ENCODE assay signal across 16 cellular contexts in genomic region chr9:4965174-4965821, GRCh38. TPM values are rescaled to one million over a fixed set of nuclear protein-coding genes. Genes with fewer than 3 reads are reported as not detected.
DNase-seq lines count a peak whose midpoint lies in the region; ATAC-seq lines count a peak whose summit lies in the region.
"Had no signal": no experiment of that assay in that cellular context is flagged by ENCODE, and none has a peak within 500 bp of the region (broad histone marks: within the 10 kb centered on the region; RNA-seq: fewer than 3 reads in every experiment).

No MANE protein-coding gene starts in this region.

- H3K4me3 Mint-ChIP-seq in activated CD8-positive, alpha-beta memory T cell treated with anti-CD3 and anti-CD28 coated beads, Interleukin-2, amount 10 ng/mL, durations not matched to agents 7 days and 5 days: peak overlapping the region; percentile 44
- peak overlapping the region; percentile 45 for H3K4me3 Mint-ChIP-seq in activated T-helper 1 cell treated with anti-CD3 and anti-CD28 coated beads, Interleukin-12 subunit alpha, Interleukin-12 subunit beta, Interleukin-2, Interleukin-4 antibody, amounts not matched to agents 30 ng/mL and 10 ng/mL and 1 ng/mL, durations not matched to agents 14 hours and 24 hours and 36 hours
- H3K4me3 Mint-ChIP-seq: B cell; CD4-positive, alpha-beta T cell had no signal

- H4K8ac ChIP-seq in mesenchymal stem cell (ENCODE audit: low read length): no peak overlapping the region

- H3K36me3 Mint-ChIP-seq in activated CD8-positive, alpha-beta memory T cell treated with anti-CD3 and anti-CD28 coated beads, Interleukin-2, amount 10 ng/mL, durations not matched to agents 7 days and 5 days: peaks cover 19% of the 10 kb centered on the region
- H3K36me3 Mint-ChIP-seq in activated T-helper 1 cell treated with anti-CD3 and anti-CD28 coated beads, Interleukin-12 subunit alpha, Interleukin-12 subunit beta, Interleukin-2, Interleukin-4 antibody, amounts not matched to agents 30 ng/mL and 10 ng/mL and 1 ng/mL, durations not matched to agents 14 hours and 24 hours and 36 hours (ENCODE audit: low read depth): peaks cover 13% of the 10 kb centered on the region

- H3K27ac ChIP-seq in Karpas-422 (ENCODE audit: low read length) (no peak overlapping the region), mesenchymal stem cell (ENCODE audit: low read length, poor library complexity, severe bottlenecking) (no peak overlapping the region)

- no peak overlapping the region for H3K14ac ChIP-seq in mesenchymal stem cell (ENCODE audit: low read length in 2 of 2)

- no peak overlapping the region for H2BK5ac ChIP-seq in mesenchymal stem cell (ENCODE audit: low read depth, low read length, poor library complexity, severe bottlenecking)

- H3K18ac ChIP-seq in mesenchymal stem cell (ENCODE audit: low read depth in 1 of 2, low read length in 2 of 2): no peak overlapping the region

- H3K9me3 Mint-ChIP-seq in activated CD8-positive, alpha-beta memory T cell treated with anti-CD3 and anti-CD28 coated beads, Interleukin-2, amount 10 ng/mL, durations not matched to agents 7 days and 5 days (ENCODE audit: low read depth): peaks cover 5% of the 10 kb centered on the region
- H3K9me3 Mint-ChIP-seq in activated T-helper 1 cell treated with anti-CD3 and anti-CD28 coated beads, Interleukin-12 subunit alpha, Interleukin-12 subunit beta, Interleukin-2, Interleukin-4 antibody, amounts not matched to agents 30 ng/mL and 10 ng/mL and 1 ng/mL, durations not matched to agents 14 hours and 24 hours and 36 hours: peaks cover 19% of the 10 kb centered on the region
- H3K9me3 Mint-ChIP-seq: CD4-positive, alpha-beta T cell had no signal

- H3K27ac Mint-ChIP-seq in activated CD8-positive, alpha-beta memory T cell treated with anti-CD3 and anti-CD28 coated beads, Interleukin-2, amount 10 ng/mL, durations not matched to agents 7 days and 5 days: peak overlapping the region; percentile 42
- peak overlapping the region; percentile 35 for H3K27ac Mint-ChIP-seq in activated T-helper 1 cell treated with anti-CD3 and anti-CD28 coated beads, Interleukin-12 subunit alpha, Interleukin-12 subunit beta, Interleukin-2, Interleukin-4 antibody, amounts not matched to agents 30 ng/mL and 10 ng/mL and 1 ng/mL, durations not matched to agents 14 hours and 24 hours and 36 hours
- H3K27ac Mint-ChIP-seq: B cell; CD4-positive, alpha-beta T cell had no signal

- CTCF ChIA-PET in activated CD8-positive, alpha-beta memory T cell treated with anti-CD3 and anti-CD28 coated beads, Interleukin-2, amount 10 ng/mL, durations not matched to agents 7 days and 5 days (lab: Charles Lee): interaction anchor here (0.5 to 2.1 kb wide), 3 partner anchors 11 to 206 kb away, joined by 3 to 6 read pairs (median 4); partner anchors contain the start of gene JAK2

- 77% methylated on average over 2 of the region's 2 CpGs for WGBS in mesenchymal stem cell

- H2BK120ac ChIP-seq in mesenchymal stem cell (ENCODE audit: low read depth, low read length): no peak overlapping the region

- no peaks in the 10 kb centered on the region for H3K79me2 ChIP-seq in Karpas-422 (ENCODE audit: low read length)

- H3K23ac ChIP-seq in mesenchymal stem cell (ENCODE audit: low read length in 2 of 2): no peak overlapping the region

- H3K9me2 ChIP-seq in Karpas-422 (replicated peaks; ENCODE audit: insufficient read depth, low read length): no peaks in the 10 kb centered on the region

- no peak overlapping the region for H4K91ac ChIP-seq in mesenchymal stem cell (ENCODE audit: low read length)

- H3K36me3 ChIP-seq in Karpas-422 (ENCODE audit: insufficient read depth, low read length) (peaks cover 3% of the 10 kb centered on the region; the same call in 1 of the 2 replicates), mesenchymal stem cell (ENCODE audit: control insufficient read depth in 1 of 2, insufficient read depth in 2 of 2, low read depth in 1 of 2, low read length in 2 of 2) (no peaks in the 10 kb centered on the region)

- H2AFZ ChIP-seq in Karpas-422 (ENCODE audit: low read length): no peak overlapping the region
- no peak overlapping the region for H2AFZ ChIP-seq in mesenchymal stem cell (ENCODE audit: low read depth, low read length)

- H3K4me2 ChIP-seq in Karpas-422 (ENCODE audit: low read depth, low read length, poor library complexity, severe bottlenecking): no peak overlapping the region
- H3K4me2 ChIP-seq in mesenchymal stem cell (ENCODE audit: low read length, poor library complexity, severe bottlenecking): no peak overlapping the region

- ATAC-seq in activated CD8-positive, alpha-beta memory T cell treated with anti-CD3 and anti-CD28 coated beads, Interleukin-2, amount 10 ng/mL, durations not matched to agents 7 days and 5 days: no peak
- ATAC-seq in HG03354 (IDR thresholded peaks at IDR 0.05; ENCODE audit: poor library complexity, severe bottlenecking, unreplicated experiment): no peak

- H3K27me3 ChIP-seq in Karpas-422 (ENCODE audit: low read length) (0 out of 2 replicates have a peak, but pooled peaks cover 3% of the 10 kb centered on the region), mesenchymal stem cell (ENCODE audit: control insufficient read depth in 1 of 2, insufficient read depth in 1 of 2, low read length in 2 of 2) (no peaks in the 10 kb centered on the region)

- no peak overlapping the region for H3K4ac ChIP-seq in mesenchymal stem cell (ENCODE audit: low read depth in 1 of 2, low read length in 2 of 2)

- H2BK15ac ChIP-seq in mesenchymal stem cell (ENCODE audit: low read depth, poor library complexity, severe bottlenecking): no peak overlapping the region

- no peak overlapping the region for H2BK12ac ChIP-seq in mesenchymal stem cell (ENCODE audit: low read length in 2 of 2)

- H3K79me1 ChIP-seq in mesenchymal stem cell (replicated peaks; ENCODE audit: low read length, poor library complexity, severe bottlenecking): no peaks in the 10 kb centered on the region

- intact Hi-C loops in activated T-helper 1 cell treated with anti-CD3 and anti-CD28 coated beads, Interleukin-12 subunit alpha, Interleukin-12 subunit beta, Interleukin-2, Interleukin-4 antibody, amounts not matched to agents 30 ng/mL and 10 ng/mL and 1 ng/mL, durations not matched to agents 14 hours and 24 hours and 36 hours (cut with micrococcal nuclease): no loop called here

- H2AK5ac ChIP-seq in mesenchymal stem cell (ENCODE audit: low read length, severe bottlenecking): no peak overlapping the region

- no peak for DNase-seq in activated CD8-positive, alpha-beta memory T cell treated with anti-CD3 and anti-CD28 coated beads, Interleukin-2, amount 10 ng/mL, durations not matched to agents 7 days and 5 days
- no peak for DNase-seq in activated CD8-positive, alpha-beta memory T cell treated with anti-CD3 and anti-CD28 coated beads, Interleukin-2, amount 50 U/mL, for 4 hours
- DNase-seq in Karpas-422 (peak; percentile 10), mesenchymal stem cell (no peak), superior temporal gyrus (ENCODE audit: extremely low spot score) (no peak), NCI-H2107 (lab: John Stamatoyannopoulos, UW) (no peak)
- DNase-seq in activated T-helper 1 cell treated with anti-CD3 and anti-CD28 coated beads, Interleukin-12 subunit alpha, Interleukin-12 subunit beta, Interleukin-2, Interleukin-4 antibody, amounts not matched to agents 30 ng/mL and 10 ng/mL and 1 ng/mL, durations not matched to agents 14 hours and 24 hours and 36 hours (ENCODE audit: low spot score): no peak
- DNase-seq: CD4-positive, alpha-beta T cell; DMS79 treated with DMSO at 0.1 percent for 48 hours; NCI-H1436 treated with DMSO at 0.1 percent for 48 hours; NCI-H2081 treated with DMSO at 0.1 percent for 48 hours; NCI-H345; NCI-H526 treated with DMSO at 0.1 percent for 48 hours; NK-92 treated with Interleukin-12 subunit alpha and Interleukin-12 subunit beta, amount 100 ng/mL, for 24 hours had no signal

- H3K9me3 ChIP-seq in Karpas-422 (ENCODE audit: low read length) (0 out of 2 replicates have a peak, but pooled peaks cover 3% of the 10 kb centered on the region), mesenchymal stem cell (ENCODE audit: control insufficient read depth, low read length) (no peaks in the 10 kb centered on the region)

- H3K4me1 ChIP-seq in Karpas-422 (ENCODE audit: low read length) (peaks cover 7% of the 10 kb centered on the region), mesenchymal stem cell (ENCODE audit: control insufficient read depth, insufficient read depth, low read depth, low read length) (no peaks in the 10 kb centered on the region)

- H3K4me3 ChIP-seq in Karpas-422 (ENCODE audit: low read length) (no peak overlapping the region), mesenchymal stem cell (ENCODE audit: insufficient read depth in 1 of 2, low read depth in 1 of 2, low read length in 2 of 2) (no peak overlapping the region)

- H3K4me1 Mint-ChIP-seq in activated CD8-positive, alpha-beta memory T cell treated with anti-CD3 and anti-CD28 coated beads, Interleukin-2, amount 10 ng/mL, durations not matched to agents 7 days and 5 days: peaks cover 49% of the 10 kb centered on the region
- peaks cover 39% of the 10 kb centered on the region for H3K4me1 Mint-ChIP-seq in activated T-helper 1 cell treated with anti-CD3 and anti-CD28 coated beads, Interleukin-12 subunit alpha, Interleukin-12 subunit beta, Interleukin-2, Interleukin-4 antibody, amounts not matched to agents 30 ng/mL and 10 ng/mL and 1 ng/mL, durations not matched to agents 14 hours and 24 hours and 36 hours (ENCODE audit: low read depth)

- H3K9ac ChIP-seq in Karpas-422 (ENCODE audit: low read length) (no peak overlapping the region), mesenchymal stem cell (ENCODE audit: low read length) (peak overlapping the region; percentile 2)

- no peaks in the 10 kb centered on the region for H3K27me3 Mint-ChIP-seq in activated CD8-positive, alpha-beta memory T cell treated with anti-CD3 and anti-CD28 coated beads, Interleukin-2, amount 10 ng/mL, durations not matched to agents 7 days and 5 days
- no peaks in the 10 kb centered on the region for H3K27me3 Mint-ChIP-seq in activated T-helper 1 cell treated with anti-CD3 and anti-CD28 coated beads, Interleukin-12 subunit alpha, Interleukin-12 subunit beta, Interleukin-2, Interleukin-4 antibody, amounts not matched to agents 30 ng/mL and 10 ng/mL and 1 ng/mL, durations not matched to agents 14 hours and 24 hours and 36 hours (ENCODE audit: insufficient read depth)
- H3K27me3 Mint-ChIP-seq: B cell; CD4-positive, alpha-beta T cell had no signal

- H4K20me1 ChIP-seq in Karpas-422 (ENCODE audit: insufficient read depth, low read depth, low read length): no peaks in the 10 kb centered on the region

RNA-seq across cellular contexts. Expression of gene JAK2, which starts 19.8 kb away (rescaled TPM):
- total RNA-seq in activated CD8-positive, alpha-beta memory T cell treated with anti-CD3 and anti-CD28 coated beads, Interleukin-2, amount 10 ng/mL, durations not matched to agents 7 days and 5 days: 10 to 100 TPM; 20.6 to 27.0 TPM
- total RNA-seq in Karpas-422 (2014; rRNA removed; shearing (Covaris generic); ENCODE audit: low replicate concordance): 7.0 and 9.6 TPM in 2 replicates
- total RNA-seq in activated T-helper 1 cell treated with anti-CD3 and anti-CD28 coated beads, Interleukin-12 subunit alpha, Interleukin-12 subunit beta, Interleukin-2, Interleukin-4 antibody, amounts not matched to agents 30 ng/mL and 10 ng/mL and 1 ng/mL, durations not matched to agents 14 hours and 24 hours and 36 hours: 30.8 and 32.0 TPM in 2 replicates
- polyA plus RNA-seq in mesenchymal stem cell (2013, experiment 1 of 2): 6.6 TPM
- 6.4 TPM for polyA plus RNA-seq in mesenchymal stem cell (2013, experiment 2 of 2)
